Comparison of ENCODE assay signal across 30 cellular contexts in the genomic region with DNA sequence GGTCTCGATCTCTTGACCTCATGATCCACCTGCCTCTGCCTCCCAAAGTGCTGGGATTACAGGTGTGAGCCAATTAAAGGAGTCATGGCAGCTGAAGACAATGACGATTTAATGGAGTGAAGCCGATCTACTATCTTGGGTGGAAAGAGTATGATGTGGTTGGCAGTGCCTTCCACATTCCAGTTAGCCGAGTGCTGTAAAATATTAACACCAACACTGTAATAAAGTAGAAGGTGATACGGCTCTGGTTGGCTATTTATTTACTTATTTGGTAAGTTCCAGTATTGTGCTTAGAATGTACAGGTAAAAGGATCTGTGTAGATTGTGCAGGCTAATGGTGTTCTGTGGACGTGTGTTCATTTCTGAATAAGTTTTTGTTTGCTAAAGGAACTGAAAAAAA.
A peak's percentile ranks its signal among the peaks of the same experiment; 100 is the strongest.
DNase-seq lines count a peak whose midpoint lies in the region; ATAC-seq and TF ChIP-seq lines count a peak whose summit lies in the region.
"Had no signal": no experiment of that assay in that cellular context is flagged by ENCODE, and none has a peak within 500 bp of the region (broad histone marks: within the 10 kb centered on the region; RNA-seq: fewer than 3 reads in every experiment).

No MANE protein-coding gene starts in this region.

- no peak for TF ChIP-seq POLR2A in transverse colon (IDR thresholded peaks at IDR 0.05)

- intact Hi-C loops in activated naive CD4-positive, alpha-beta T cell treated with anti-CD3 and anti-CD28 coated beads for 36 hours (cut with micrococcal nuclease) = no loop called here
- intact Hi-C loops in left colon (cut with DNase I, micrococcal nuclease) = no loop called here
- intact Hi-C loops in transverse colon (cut with DNase I; ENCODE audit: low total_unique reads) = no loop called here

- H3K36me3 Mint-ChIP-seq in activated naive CD4-positive, alpha-beta T cell treated with anti-CD3 and anti-CD28 coated beads for 36 hours (ENCODE audit: low read depth) = peaks cover 25% of the 10 kb centered on the region

- WGBS in transverse colon (ENCODE audit: low coverage in 1 of 2), 2 donors = 50 to 53% methylated on average over 4 to 6 of the region's 6 CpGs

- H3K27me3 ChIP-seq in transverse colon = no peaks in the 10 kb centered on the region
- H3K27me3 ChIP-seq: breast epithelium, MG63, thyroid gland had no signal

- no peak overlapping the region for H3K4me3 Mint-ChIP-seq in activated naive CD4-positive, alpha-beta T cell treated with anti-CD3 and anti-CD28 coated beads for 36 hours
- H3K4me3 Mint-ChIP-seq: CD4-positive, alpha-beta T cell had no signal

- peaks cover 73% of the 10 kb centered on the region for H3K4me1 Mint-ChIP-seq in activated naive CD4-positive, alpha-beta T cell treated with anti-CD3 and anti-CD28 coated beads for 36 hours (ENCODE audit: low read depth)

- peaks cover 4 to 13% (median 8%) of the 10 kb centered on the region in 4 donors for H3K4me1 ChIP-seq in transverse colon

- no peak for DNase-seq in activated naive CD4-positive, alpha-beta T cell treated with anti-CD3 and anti-CD28 coated beads for 36 hours
- no peak for DNase-seq in activated naive CD4-positive, alpha-beta T cell treated with anti-CD3 and anti-CD28 coated beads, Interleukin-2, amount 50 U/mL, for 16 hours
- DNase-seq in left colon = no peak
- peak; percentile 19 for DNase-seq in transverse colon
- DNase-seq in NK-92 (lab: John Stamatoyannopoulos, UW; ENCODE audit: unreplicated experiment) = no peak
- DNase-seq in coronary artery (ENCODE audit: low spot score) = no peak
- DNase-seq: activated CD4-positive, alpha-beta T cell treated with anti-CD3 and anti-CD28 coated beads for 1 hour; activated T-cell treated with anti-CD3 and anti-CD28 coated beads, Interleukin-2, amount 50 U/mL, for 48 hours; amniotic stem cell; CD4-positive, alpha-beta T cell; DMS 273 treated with DMSO at 0.1 percent for 48 hours; EL; hippocampal formation; left ventricle myocardium inferior; mesendoderm; MG63; NCI-H2029 treated with DMSO at 0.1 percent for 48 hours; NCI-H524 treated with DMSO at 0.1 percent for 48 hours; NK-92 treated with Interleukin-12 subunit alpha and Interleukin-12 subunit beta, amount 100 ng/mL, for 24 hours; right cardiac atrium; Right ventricle myocardium superior; stimulated activated CD4-positive, alpha-beta T cell treated with anti-CD3 and anti-CD28 coated beads, Interleukin-1b, Interleukin-23, amount 100 ng/mL, for 48 hours; T-helper 2 cell; thyroid gland had no signal

- TF ChIP-seq CTCF in VCaP (conservative IDR thresholded peaks at IDR 0.05) = no peak
- TF ChIP-seq CTCF in transverse colon (IDR thresholded peaks at IDR 0.05) = no peak
- no peak for TF ChIP-seq CTCF in coronary artery (IDR thresholded peaks at IDR 0.05)

- no peaks in the 10 kb centered on the region for H3K9me3 ChIP-seq in transverse colon
- H3K9me3 ChIP-seq: breast epithelium, left ventricle myocardium inferior, MG63, thyroid gland had no signal

- ATAC-seq in left colon (peak; percentile 96), HG03432 (IDR thresholded peaks at IDR 0.05; ENCODE audit: unreplicated experiment) (no peak)
- ATAC-seq: right cardiac atrium, SK-N-SH treated with all-trans-retinoic acid at 6 μM for 48 hours had no signal

- no peaks in the 10 kb centered on the region for H3K36me3 ChIP-seq in transverse colon
- H3K36me3 ChIP-seq: breast epithelium, left ventricle myocardium inferior, MG63, thyroid gland had no signal

- H3K27ac ChIP-seq in VCaP (peak overlapping the region; percentile 8; the same call in 1 of the 2 replicates), transverse colon (peak overlapping the region in 1 of 4 donors; percentile 12), coronary artery (no peak overlapping the region)
- H3K27ac ChIP-seq: HL-60, KMS-11, thyroid gland had no signal

- peak overlapping the region; percentile 93 for H3K27ac Mint-ChIP-seq in activated naive CD4-positive, alpha-beta T cell treated with anti-CD3 and anti-CD28 coated beads for 36 hours

- H3K9me3 Mint-ChIP-seq in activated naive CD4-positive, alpha-beta T cell treated with anti-CD3 and anti-CD28 coated beads for 36 hours = no peaks in the 10 kb centered on the region
- H3K9me3 Mint-ChIP-seq: CD4-positive, alpha-beta T cell had no signal

- in situ Hi-C loops in transverse colon (cut with MboI; ENCODE audit: low pct_ligation_motif_present in 1 of 4, low pct_unique_long_range_greater_than_20kb in 1 of 4, low sequenced_read_pairs in 3 of 4) = loop anchor here in 1 of 4 donors (25.0 kb wide), 1 partner anchor 264 kb away; the partner anchor contains the start of gene MAML2

- TF ChIP-seq EP300 in transverse colon (IDR thresholded peaks at IDR 0.05; ENCODE audit: low read depth) = no peak

- CTCF ChIA-PET in activated naive CD4-positive, alpha-beta T cell treated with anti-CD3 and anti-CD28 coated beads for 36 hours (lab: Charles Lee) = no interaction called here

- H3K4me3 ChIP-seq in transverse colon (no peak overlapping the region), coronary artery (no peak overlapping the region)
- H3K4me3 ChIP-seq: breast epithelium, left ventricle myocardium inferior, MG63, thyroid gland had no signal

- H3K27me3 Mint-ChIP-seq in activated naive CD4-positive, alpha-beta T cell treated with anti-CD3 and anti-CD28 coated beads for 36 hours (ENCODE audit: low read depth) = no peaks in the 10 kb centered on the region
- H3K27me3 Mint-ChIP-seq: CD4-positive, alpha-beta T cell had no signal
